ENCODE assay signal across 1 cellular context in genomic region chr12:106274575-106275081, GRCh38.
TF ChIP-seq lines count a peak whose summit lies in the region.

No MANE protein-coding gene starts in this region.

TF ChIP-seq in A549, 52 proteins besides CTCF, POLR2A, EP300 and RAD21 (continued from another document):
- TF ChIP-seq HES2 (IDR thresholded peaks at IDR 0.05) (no peak), KDM5A (IDR thresholded peaks at IDR 0.05) (no peak), TFCP2L1 (CRISPR knock-in tag; IDR thresholded peaks at IDR 0.05) (no peak), ATOH8 (CRISPR knock-in tag; IDR thresholded peaks at IDR 0.05; ENCODE audit: low read depth) (no peak), FOSL2 (IDR thresholded peaks at IDR 0.05) (no peak), FOSL2 (CRISPR knock-in tag; IDR thresholded peaks at IDR 0.05) (no peak), JUN (IDR thresholded peaks at IDR 0.05) (no peak), HDAC2 (IDR thresholded peaks at IDR 0.05) (no peak), SMC3 (IDR thresholded peaks at IDR 0.05) (no peak), REST (IDR thresholded peaks at IDR 0.05) (no peak), POLR2AphosphoS2 (conservative IDR thresholded peaks at IDR 0.05; ENCODE audit: low read length) (no peak)
